9 cellular contexts compared by ENCODE assay signal in genomic region chr20:31669876-31670275, GRCh38. TPM values are rescaled to one million over a fixed set of nuclear protein-coding genes. Genes with fewer than 3 reads are reported as not detected.
DNase-seq lines count a peak whose midpoint lies in the region; ATAC-seq and TF ChIP-seq lines count a peak whose summit lies in the region.
"Had no signal": no experiment of that assay in that cellular context is flagged by ENCODE, and none has a peak within 500 bp of the region (broad histone marks: within the 10 kb centered on the region; RNA-seq: fewer than 3 reads in every experiment).

No MANE protein-coding gene starts in this region.

- H3K27me3 Mint-ChIP-seq in activated CD8-positive, alpha-beta memory T cell treated with anti-CD3 and anti-CD28 coated beads, Interleukin-2, amount 10 ng/mL, durations not matched to agents 7 days and 5 days: no peaks in the 10 kb centered on the region

- H3K4me3 Mint-ChIP-seq in activated CD8-positive, alpha-beta memory T cell treated with anti-CD3 and anti-CD28 coated beads, Interleukin-2, amount 10 ng/mL, durations not matched to agents 7 days and 5 days: no peak overlapping the region

- H3K27me3 ChIP-seq in mucosa of stomach (ENCODE audit: control insufficient read depth, insufficient read depth, low read length): no peaks in the 10 kb centered on the region
- H3K27me3 ChIP-seq in tibial nerve: no peaks in the 10 kb centered on the region

- H3K4me3 ChIP-seq in mucosa of stomach (ENCODE audit: low read length): peak overlapping the region; percentile 4
- H3K4me3 ChIP-seq in tibial nerve: no peak overlapping the region

- peak overlapping the region; percentile 70 for H3K27ac Mint-ChIP-seq in activated CD8-positive, alpha-beta memory T cell treated with anti-CD3 and anti-CD28 coated beads, Interleukin-2, amount 10 ng/mL, durations not matched to agents 7 days and 5 days

- H3K36me3 ChIP-seq in mucosa of stomach (ENCODE audit: control insufficient read depth, insufficient read depth, low read length) (peaks cover 6% of the 10 kb centered on the region), tibial nerve (peaks cover 0 to 15% (median 5%) of the 10 kb centered on the region in 3 donors)

- peaks cover 89% of the 10 kb centered on the region for H3K4me1 Mint-ChIP-seq in activated CD8-positive, alpha-beta memory T cell treated with anti-CD3 and anti-CD28 coated beads, Interleukin-2, amount 10 ng/mL, durations not matched to agents 7 days and 5 days

- H3K9me3 ChIP-seq in mucosa of stomach (ENCODE audit: control insufficient read depth, low read length) (no peaks in the 10 kb centered on the region), tibial nerve (no peaks in the 10 kb centered on the region)

- H3K27ac ChIP-seq in cingulate gyrus (ENCODE audit: low read depth, low read length): peak overlapping the region; percentile 100
- H3K27ac ChIP-seq in tibial nerve: peak overlapping the region; percentile 89 to 99 (median 98)

- TF ChIP-seq CTCF in tibial nerve (IDR thresholded peaks at IDR 0.05): no peak

- no peak for ATAC-seq in activated CD8-positive, alpha-beta memory T cell treated with anti-CD3 and anti-CD28 coated beads, Interleukin-2, amount 10 ng/mL, durations not matched to agents 7 days and 5 days
- ATAC-seq in GM18867 (IDR thresholded peaks at IDR 0.05; ENCODE audit: unreplicated experiment) (no peak), HG03159 (IDR thresholded peaks at IDR 0.05; ENCODE audit: unreplicated experiment) (no peak)
- ATAC-seq: esophagus mucosa had no signal

- WGBS in tibial nerve, 2 donors: 49 to 61% methylated on average over 3 of the region's 3 CpGs

- TF ChIP-seq EP300 in tibial nerve (IDR thresholded peaks at IDR 0.05): no peak

- no peak for TF ChIP-seq POLR2A in tibial nerve (IDR thresholded peaks at IDR 0.05)

- peaks cover 40% of the 10 kb centered on the region for H3K36me3 Mint-ChIP-seq in activated CD8-positive, alpha-beta memory T cell treated with anti-CD3 and anti-CD28 coated beads, Interleukin-2, amount 10 ng/mL, durations not matched to agents 7 days and 5 days

- CTCF ChIA-PET in activated CD8-positive, alpha-beta memory T cell treated with anti-CD3 and anti-CD28 coated beads, Interleukin-2, amount 10 ng/mL, durations not matched to agents 7 days and 5 days (lab: Charles Lee): interaction anchor here (0.9 to 25.0 kb wide), 3 partner anchors 9 to 45 kb away, joined by 3 to 685 read pairs (median 4); partner anchors contain the start of gene BCL2L1

- peak overlapping the region; percentile 57 for H3K9ac ChIP-seq in mucosa of stomach (ENCODE audit: low read length)

- no peak for DNase-seq in activated CD8-positive, alpha-beta memory T cell treated with anti-CD3 and anti-CD28 coated beads, Interleukin-2, amount 10 ng/mL, durations not matched to agents 7 days and 5 days
- DNase-seq in activated CD8-positive, alpha-beta memory T cell treated with anti-CD3 and anti-CD28 coated beads, Interleukin-2, amount 50 U/mL, for 48 hours: no peak
- DNase-seq in tibial nerve (ENCODE audit: low spot score in 2 of 2) (no peak), kidney glomerular epithelial cell (lab: John Stamatoyannopoulos, UW) (no peak)

- peaks cover 42% of the 10 kb centered on the region for H3K4me1 ChIP-seq in mucosa of stomach (ENCODE audit: control insufficient read depth, insufficient read depth, low read length)
- peaks cover 13 to 100% (median 91%) of the 10 kb centered on the region in 4 donors for H3K4me1 ChIP-seq in tibial nerve

- H3K9me3 Mint-ChIP-seq in activated CD8-positive, alpha-beta memory T cell treated with anti-CD3 and anti-CD28 coated beads, Interleukin-2, amount 10 ng/mL, durations not matched to agents 7 days and 5 days (ENCODE audit: low read depth): no peaks in the 10 kb centered on the region

RNA-seq across cellular contexts. Expression of gene COX4I2, which starts 32.2 kb away (rescaled TPM):
- not detected for total RNA-seq in activated CD8-positive, alpha-beta memory T cell treated with anti-CD3 and anti-CD28 coated beads, Interleukin-2, amount 10 ng/mL, durations not matched to agents 7 days and 5 days
- total RNA-seq in tibial nerve: 1 to 10 TPM in 3 of 4 donors, not detected in 1; 1.6 to 8.2 (median 4.2) TPM

RNA-seq across cellular contexts. Expression of gene BCL2L1, which starts 52.8 kb away (rescaled TPM):
- total RNA-seq in activated CD8-positive, alpha-beta memory T cell treated with anti-CD3 and anti-CD28 coated beads, Interleukin-2, amount 10 ng/mL, durations not matched to agents 7 days and 5 days: 100 to 1,000 TPM in 1 of 2 experiments, 10 to 100 TPM in 1; 69.8 to 121 TPM
- total RNA-seq in tibial nerve: 100 to 1,000 TPM; 105 to 138 (median 119) TPM
